ENCODE assay signal across 18 cellular contexts in genomic region chr12:92955997-92956663, GRCh38. TPM values are rescaled to one million over a fixed set of nuclear protein-coding genes. Genes with fewer than 3 reads are reported as not detected.
DNase-seq lines count a peak whose midpoint lies in the region; ATAC-seq and TF ChIP-seq lines count a peak whose summit lies in the region.
"Had no signal": no experiment of that assay in that cellular context is flagged by ENCODE, and none has a peak within 500 bp of the region (broad histone marks: within the 10 kb centered on the region; RNA-seq: fewer than 3 reads in every experiment).

No MANE protein-coding gene starts in this region.

- no peaks in the 10 kb centered on the region for H3K4me1 ChIP-seq in RWPE2 (ENCODE audit: insufficient read depth, poor library complexity, severe bottlenecking)

- ATAC-seq in RWPE2 (ENCODE audit: low read depth) = peak; percentile 62
- no peak for ATAC-seq in GM21447 (IDR thresholded peaks at IDR 0.05; ENCODE audit: unreplicated experiment)
- no peak for ATAC-seq in GM21423 (IDR thresholded peaks at IDR 0.05; ENCODE audit: unreplicated experiment)
- ATAC-seq in HG02623 (IDR thresholded peaks at IDR 0.05; ENCODE audit: unreplicated experiment) = no peak
- ATAC-seq: activated naive CD4-positive, alpha-beta T cell treated with anti-CD3 and anti-CD28 coated beads, Interleukin-2, amount 50 U/mL, for 72 hours; WTC11 had no signal

- DNase-seq in EH (ENCODE audit: low read depth) (peak; percentile 52), RWPE2 (ENCODE audit: low spot score) (no peak), epithelial cell of proximal tubule (ENCODE audit: low read depth) (peak; percentile 91), non-pigmented ciliary epithelial cell (ENCODE audit: low read depth) (peak; percentile 68), dorsolateral prefrontal cortex (no peak)
- DNase-seq: activated CD8-positive, alpha-beta memory T cell treated with anti-CD3 and anti-CD28 coated beads, Interleukin-2, amount 50 U/mL, for 48 hours; CD4-positive, alpha-beta memory T cell; kidney; NCI-H2029 treated with DMSO at 0.1 percent for 48 hours; retina; stimulated activated CD4-positive, alpha-beta T cell treated with anti-CD3 and anti-CD28 coated beads, Interleukin-4, amount 100 ng/mL, for 4 hours; stimulated activated naive CD4-positive, alpha-beta T cell treated with Interleukin-2 at 50 U/mL for 16 hours had no signal

- no peak for TF ChIP-seq CTCF in RWPE2 (IDR thresholded peaks at IDR 0.05; ENCODE audit: poor library complexity, severe bottlenecking)
- TF ChIP-seq CTCF in epithelial cell of proximal tubule (conservative IDR thresholded peaks at IDR 0.05; ENCODE audit: low read depth, low read length) = no peak
- no peak for TF ChIP-seq CTCF in dorsolateral prefrontal cortex (IDR thresholded peaks at IDR 0.05 in 54 of 56, conservative IDR thresholded peaks at IDR 0.05 in 2 of 56; ENCODE audit: low read depth in 1 of 56, partially characterized antibody in 56 of 56)

- H3K27ac ChIP-seq in RWPE2 (ENCODE audit: poor library complexity, severe bottlenecking) = peak overlapping the region; percentile 13
- no peak overlapping the region for H3K27ac ChIP-seq in dorsolateral prefrontal cortex
- H3K27ac ChIP-seq: SK-N-MC had no signal

- H3K4me3 ChIP-seq in RWPE2 (ENCODE audit: severe bottlenecking) = no peak overlapping the region
- no peak overlapping the region for H3K4me3 ChIP-seq in epithelial cell of proximal tubule (ENCODE audit: low read depth, low read length)
- no peak overlapping the region for H3K4me3 ChIP-seq in dorsolateral prefrontal cortex
- H3K4me3 ChIP-seq: SK-N-MC had no signal

- intact Hi-C loops in dorsolateral prefrontal cortex (cut with DNase I) = no loop called here

- no peaks in the 10 kb centered on the region for H3K27me3 ChIP-seq in RWPE2 (ENCODE audit: insufficient read depth, poor library complexity, severe bottlenecking)
- no peaks in the 10 kb centered on the region for H3K27me3 ChIP-seq in dorsolateral prefrontal cortex

- H3K36me3 ChIP-seq in RWPE2 (ENCODE audit: low read depth) = no peaks in the 10 kb centered on the region

- peaks cover 3% of the 10 kb centered on the region for H3K9me3 ChIP-seq in RWPE2 (ENCODE audit: severe bottlenecking)

RNA-seq across cellular contexts. Expression of gene EEA1, which starts 27.0 kb away (rescaled TPM):
- total RNA-seq in epithelial cell of proximal tubule (6.6 TPM in 2 replicates), dorsolateral prefrontal cortex (10 to 100 TPM; 21.0 to 52.8 (median 39.1) TPM)

Comparison
In these comparisons a context has a peak if more than half of its experiments do, and no peak if none do; other contexts are left out.
1. DNase-seq: peak in EH (single experiment), epithelial cell of proximal tubule (single experiment) and non-pigmented ciliary epithelial cell (single experiment); none in RWPE2 (single experiment) and dorsolateral prefrontal cortex (0 of 10).